In genomic region chr13:48750588-48751383, GRCh38 we compare ENCODE assay signal across 11 cellular contexts.
A peak's percentile ranks its signal among the peaks of the same experiment; 100 is the strongest.
DNase-seq lines count a peak whose midpoint lies in the region; ATAC-seq, FAIRE-seq and TF ChIP-seq lines count a peak whose summit lies in the region.
"Had no signal": no experiment of that assay in that cellular context is flagged by ENCODE, and none has a peak within 500 bp of the region (broad histone marks: within the 10 kb centered on the region; RNA-seq: fewer than 3 reads in every experiment).

No MANE protein-coding gene starts in this region.

- FAIRE-seq in HepG2 (lab: Jason Lieb, UNC), result no peak

- no peak overlapping the region for H3K4me2 ChIP-seq in HepG2 (ENCODE audit: low read depth, low read length)

- H3K27me3 ChIP-seq in HepG2 (ENCODE audit: control insufficient read depth in 1 of 2, insufficient read depth in 2 of 2, low read length in 2 of 2) (no peaks in the 10 kb centered on the region), stomach (no peaks in the 10 kb centered on the region), A673 (replicated peaks; ENCODE audit: insufficient read depth, low read depth, low read length, poor library complexity) (no peaks in the 10 kb centered on the region)

- WGBS in HepG2 (ENCODE audit: low lambda C conversion rate), result 53% methylated on average over 9 of the region's 9 CpGs
- WGBS in stomach, 5 donors, result 50 to 68% (median 65%) methylated on average over 9 of the region's 9 CpGs

- H3K9me3 ChIP-seq in HepG2 (ENCODE audit: low read length) (no peaks in the 10 kb centered on the region), stomach (peaks cover 3 to 6% (median 4%) of the 10 kb centered on the region in 4 donors), A673 (ENCODE audit: low read depth, low read length, poor library complexity, severe bottlenecking) (no peaks in the 10 kb centered on the region)

- DNase-seq in HCEC 1CT (peak; percentile 59), coronary artery (ENCODE audit: low spot score) (no peak), HepG2 (ENCODE audit: low spot score) (no peak), stomach (no peak), A673 (ENCODE audit: low spot score) (no peak), LoVo (ENCODE audit: low spot score) (no peak)
- DNase-seq in stimulated activated CD4-positive, alpha-beta T cell treated with anti-CD3 and anti-CD28 coated beads, Interleukin-12 subunit alpha, Interleukin-12 subunit beta, amount 100 ng/mL, for 4 hours, result no peak
- DNase-seq: activated CD4-positive, alpha-beta T cell treated with anti-CD3 and anti-CD28 coated beads, Interleukin-2, amount 10 ng/mL, durations not matched to agents 7 days and 5 days; NCI-H1417 had no signal

- POLR2A ChIA-PET in HepG2 (lab: Yijun Ruan, JAX), result no interaction called here
- POLR2A ChIA-PET in A673 (lab: Charles Lee; ENCODE audit: low non-redundant PET), result no interaction called here

- TF ChIP-seq POLR2A in HepG2 (IDR thresholded peaks at IDR 0.05; ENCODE audit: insufficient read depth in 1 of 2, low read depth in 2 of 2, low read length in 2 of 2), result no peak
- no peak for TF ChIP-seq POLR2A in stomach (IDR thresholded peaks at IDR 0.05)

- H3K36me3 ChIP-seq in HepG2 (replicated peaks in 1 of 2; ENCODE audit: control insufficient read depth in 1 of 2, insufficient read depth in 2 of 2, low read length in 2 of 2) (no peaks in the 10 kb centered on the region), stomach (no peaks in the 10 kb centered on the region), A673 (ENCODE audit: insufficient read depth, low read length, poor library complexity, severe bottlenecking) (no peaks in the 10 kb centered on the region)

- no peak overlapping the region for H3K9ac ChIP-seq in HepG2 (ENCODE audit: insufficient read depth, low read depth, low read length)

- TF ChIP-seq CTCF in coronary artery (IDR thresholded peaks at IDR 0.05), result no peak
- TF ChIP-seq CTCF in HepG2 (CRISPR knock-in tag; IDR thresholded peaks at IDR 0.05), result no peak
- TF ChIP-seq CTCF in stomach (IDR thresholded peaks at IDR 0.05), result no peak
- no peak for TF ChIP-seq CTCF in A673 (conservative IDR thresholded peaks at IDR 0.05; ENCODE audit: low read depth, low read length)

- BruUV-seq in HepG2 (replicated peaks; lab: Mats Ljungman, UMichigan) (no TSS peak), A673 (replicated peaks; lab: Mats Ljungman, UMichigan) (no TSS peak)

- H2AFZ ChIP-seq in HepG2 (ENCODE audit: low read length), result peak overlapping the region; percentile 70

- in situ Hi-C loops in HepG2 (cut with HindIII; ENCODE audit: extremely low pct_ligation_motif_present, low pct_unique_long_range_greater_than_20kb), result loop anchor here (25.0 kb wide), 2 partner anchors 438 to 613 kb away; partner anchors contain the start of gene RB1

- H3K27ac ChIP-seq in coronary artery, result peak overlapping the region; percentile 60 to 79
- H3K27ac ChIP-seq in HepG2 (ENCODE audit: extremely low read length, insufficient read depth, low read length), result no peak overlapping the region
- H3K27ac ChIP-seq in stomach, result peak overlapping the region in 4 of 5 donors; percentile 63 to 78 (median 70)
- no peak overlapping the region for H3K27ac ChIP-seq in A673 (ENCODE audit: low read depth, low read length, poor library complexity, severe bottlenecking)
- H3K27ac ChIP-seq: HL-60 had no signal

- TF ChIP-seq RAD21 in HepG2 (CRISPR knock-in tag; IDR thresholded peaks at IDR 0.05), result no peak

- TF ChIP-seq EP300 in HepG2 (IDR thresholded peaks at IDR 0.05; ENCODE audit: low read depth in 2 of 2, low read length in 2 of 2) (no peak), HepG2 (CRISPR knock-in tag; IDR thresholded peaks at IDR 0.05; ENCODE audit: borderline replicate concordance) (no peak), stomach (IDR thresholded peaks at IDR 0.05) (no peak)

- ATAC-seq in HepG2, result no peak
- no peak for ATAC-seq in HG02763 (IDR thresholded peaks at IDR 0.05; ENCODE audit: unreplicated experiment)

- H3K4me3 ChIP-seq in coronary artery, result peak overlapping the region; percentile 5
- H3K4me3 ChIP-seq in HepG2 (replicated peaks in 1 of 3; ENCODE audit: insufficient read depth in 1 of 3, low read depth in 2 of 3, low read length in 3 of 3), result no peak overlapping the region
- no peak overlapping the region for H3K4me3 ChIP-seq in stomach
- H3K4me3 ChIP-seq in A673 (ENCODE audit: low read depth, low read length, poor library complexity, severe bottlenecking), result no peak overlapping the region

- no peaks in the 10 kb centered on the region for H4K20me1 ChIP-seq in HepG2 (ENCODE audit: insufficient read depth, low read length)

- H3K79me2 ChIP-seq in HepG2 (ENCODE audit: insufficient read depth, low read length), result no peaks in the 10 kb centered on the region

- H3K4me1 ChIP-seq in HepG2 (ENCODE audit: insufficient read depth, low read length), result peaks cover 11% of the 10 kb centered on the region
- H3K4me1 ChIP-seq in stomach, result peaks cover 0 to 23% (median 18%) of the 10 kb centered on the region in 4 donors
- H3K4me1 ChIP-seq in A673 (ENCODE audit: insufficient read depth, low read length, poor library complexity, severe bottlenecking), result no peaks in the 10 kb centered on the region

- CTCF ChIA-PET in HepG2 (lab: Yijun Ruan, JAX; ENCODE audit: low intra/inter-chr PET ratio, low total read pairs) (interaction anchor here (0.9 to 3.3 kb wide), 2 partner anchors 18 to 155 kb away, joined by 3 to 27 read pairs; no protein-coding TSS in a partner anchor), A673 (lab: Charles Lee) (no interaction called here)

- intact Hi-C loops in HepG2 (cut with micrococcal nuclease; ENCODE audit: unreplicated experiment) (no loop called here), stomach (cut with DNase I; ENCODE audit: low total_unique reads) (no loop called here), A673 (cut with micrococcal nuclease; ENCODE audit: unreplicated experiment) (no loop called here)

TF ChIP-seq in HepG2, 621 proteins besides CTCF, POLR2A, EP300 and RAD21:
- TF ChIP-seq DNMT1 (CRISPR knock-in tag; IDR thresholded peaks at IDR 0.05) (no peak), SMC3 (IDR thresholded peaks at IDR 0.05; ENCODE audit: low read length) (no peak), NCOA2 (CRISPR knock-in tag; IDR thresholded peaks at IDR 0.05) (no peak), MAFF (IDR thresholded peaks at IDR 0.05; ENCODE audit: low read depth, low read length) (no peak), ZBTB7A (CRISPR knock-in tag; IDR thresholded peaks at IDR 0.05) (no peak), PLRG1 (conservative IDR thresholded peaks at IDR 0.05) (no peak), ZBTB1 (CRISPR knock-in tag; IDR thresholded peaks at IDR 0.05; ENCODE audit: borderline replicate concordance) (no peak), JUNB (CRISPR knock-in tag; IDR thresholded peaks at IDR 0.05; ENCODE audit: borderline replicate concordance) (no peak), CEBPG (CRISPR knock-in tag; IDR thresholded peaks at IDR 0.05) (no peak), ZBTB38 (CRISPR knock-in tag; IDR thresholded peaks at IDR 0.05) (no peak), TBX3 (IDR thresholded peaks at IDR 0.05; ENCODE audit: borderline replicate concordance) (no peak), FOXO1 (CRISPR knock-in tag; IDR thresholded peaks at IDR 0.05) (no peak), FOSL1 (CRISPR knock-in tag; IDR thresholded peaks at IDR 0.05; ENCODE audit: borderline replicate concordance) (no peak), SSRP1 (CRISPR knock-in tag; IDR thresholded peaks at IDR 0.05) (no peak), ZBTB33 (CRISPR knock-in tag; IDR thresholded peaks at IDR 0.05) (no peak), ZNF75D (CRISPR knock-in tag; IDR thresholded peaks at IDR 0.05; ENCODE audit: borderline replicate concordance) (no peak), ARID3A (IDR thresholded peaks at IDR 0.05; ENCODE audit: low read depth, low read length) (no peak), POLR2AphosphoS5 (IDR thresholded peaks at IDR 0.05; ENCODE audit: low read depth, low read length) (no peak), RNF2 (conservative IDR thresholded peaks at IDR 0.05; ENCODE audit: low read depth) (no peak), ZNF260 (CRISPR knock-in tag; IDR thresholded peaks at IDR 0.05; ENCODE audit: borderline replicate concordance, low read depth) (no peak)

Comparison
In these comparisons a context has a peak if more than half of its experiments do, and no peak if none do; other contexts are left out.
1. H3K27ac ChIP-seq: peak in coronary artery (2 of 2) and stomach (4 of 5); none in HepG2 (single experiment) and A673 (single experiment).